ENCODE assay signal across 11 cellular contexts in the genomic region with DNA sequence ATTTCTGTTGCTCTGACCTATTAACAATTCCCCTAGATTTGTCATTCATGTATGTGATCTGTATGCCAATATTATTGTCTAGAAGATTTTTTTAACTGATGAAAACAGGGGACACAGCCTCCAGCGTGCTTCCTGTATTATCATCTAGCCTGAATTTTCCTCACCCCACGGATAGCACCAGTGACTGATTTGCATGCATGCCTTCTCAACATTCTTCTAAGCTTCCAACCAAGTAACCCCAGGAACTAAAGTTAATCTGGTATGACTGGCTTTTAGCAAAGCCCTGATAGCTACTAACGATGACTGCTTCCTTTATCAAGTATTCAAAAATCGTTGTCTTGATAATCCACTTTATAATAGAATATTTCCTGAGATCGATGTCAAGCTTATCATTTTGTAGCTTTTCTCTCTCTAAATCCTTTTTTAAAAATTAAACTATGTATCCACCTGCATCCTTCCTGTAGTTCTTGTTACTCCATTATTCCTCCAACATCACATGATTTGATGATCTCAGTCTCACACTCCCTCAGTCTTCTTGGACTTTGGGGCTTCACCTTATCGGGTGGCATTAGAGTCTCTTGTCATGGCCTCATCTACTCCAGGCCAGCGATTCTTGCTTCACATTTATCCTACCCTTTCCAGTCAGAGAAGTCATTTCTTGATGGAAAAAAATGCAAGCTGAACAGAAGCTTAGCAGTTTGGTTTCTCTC. TPM values are rescaled to one million over a fixed set of nuclear protein-coding genes. Genes with fewer than 3 reads are reported as not detected.
DNase-seq lines count a peak whose midpoint lies in the region; ATAC-seq and TF ChIP-seq lines count a peak whose summit lies in the region.
"Had no signal": no experiment of that assay in that cellular context is flagged by ENCODE, and none has a peak within 500 bp of the region (broad histone marks: within the 10 kb centered on the region; RNA-seq: fewer than 3 reads in every experiment).

No MANE protein-coding gene starts in this region.

- H3K4ac ChIP-seq in mesendoderm (ENCODE audit: low read depth, low read length) = no peak overlapping the region

- no peak for DNase-seq in natural killer cell treated with Interleukin-12 subunit alpha and Interleukin-12 subunit beta and Interleukin-15 and Interleukin-18, amount 100 ng/mL, for 72 hours (ENCODE audit: low spot score)
- DNase-seq in natural killer cell = no peak
- DNase-seq in coronary artery (ENCODE audit: low spot score) = no peak
- peak; percentile 92 for DNase-seq in mesendoderm
- no peak for DNase-seq in NCI-H2029 (lab: John Stamatoyannopoulos, UW)
- no peak for DNase-seq in UCSD-AML1 (lab: John Stamatoyannopoulos, UW; ENCODE audit: unreplicated experiment)
- DNase-seq: activated naive CD4-positive, alpha-beta T cell; NCI-H69; stimulated activated CD4-positive, alpha-beta T cell treated with anti-CD3 and anti-CD28 coated beads, Interleukin-4, amount 100 ng/mL, for 4 hours had no signal

- WGBS in mesendoderm (ENCODE audit: extremely low coverage, insufficient coverage, low lambda C conversion rate) = no CpG with 5 or more reads among the region's 7 CpGs

- peak overlapping the region in 1 of 2 donors; percentile 64 for H3K27ac Mint-ChIP-seq in natural killer cell treated with Interleukin-12 subunit alpha and Interleukin-12 subunit beta and Interleukin-15 and Interleukin-18, amount 100 ng/mL, for 72 hours
- no peak overlapping the region for H3K27ac Mint-ChIP-seq in natural killer cell
- no peak overlapping the region for H3K27ac Mint-ChIP-seq in activated T-helper 17 cell treated with anti-CD3 and anti-CD28 coated beads, Interleukin-2, amount 50 U/mL, for 72 hours

- H3K56ac ChIP-seq in mesendoderm (ENCODE audit: low read length) = no peak overlapping the region

- H3K36me3 ChIP-seq in mesendoderm (ENCODE audit: control insufficient read depth, insufficient read depth, low read length) = peaks cover 8% of the 10 kb centered on the region

- no peak overlapping the region for H4K5ac ChIP-seq in mesendoderm (ENCODE audit: low read length)

- no peak for TF ChIP-seq CTCF in natural killer cell (IDR thresholded peaks at IDR 0.05)
- TF ChIP-seq CTCF in coronary artery (IDR thresholded peaks at IDR 0.05) = no peak

- no peaks in the 10 kb centered on the region for H3K27me3 ChIP-seq in mesendoderm (ENCODE audit: insufficient read depth, low read length, poor library complexity)

- H2BK120ac ChIP-seq in mesendoderm (ENCODE audit: low read depth, low read length) = no peak overlapping the region

- H3K4me3 Mint-ChIP-seq in natural killer cell treated with Interleukin-12 subunit alpha and Interleukin-12 subunit beta and Interleukin-15 and Interleukin-18, amount 100 ng/mL, for 72 hours = peak overlapping the region; percentile 34
- H3K4me3 Mint-ChIP-seq in natural killer cell = no peak overlapping the region
- H3K4me3 Mint-ChIP-seq in activated T-helper 17 cell treated with anti-CD3 and anti-CD28 coated beads, Interleukin-2, amount 50 U/mL, for 72 hours = no peak overlapping the region

- ATAC-seq in natural killer cell treated with Interleukin-12 subunit alpha and Interleukin-12 subunit beta and Interleukin-15 and Interleukin-18, amount 100 ng/mL, for 72 hours = no peak
- ATAC-seq in natural killer cell (no peak), GM21723 (IDR thresholded peaks at IDR 0.05; ENCODE audit: unreplicated experiment) (no peak)
- ATAC-seq in activated T-helper 17 cell treated with anti-CD3 and anti-CD28 coated beads, Interleukin-2, amount 50 U/mL, for 72 hours (replicated peaks) = no peak

- peaks cover 5% of the 10 kb centered on the region for H3K36me3 Mint-ChIP-seq in natural killer cell treated with Interleukin-12 subunit alpha and Interleukin-12 subunit beta and Interleukin-15 and Interleukin-18, amount 100 ng/mL, for 72 hours
- H3K36me3 Mint-ChIP-seq in natural killer cell = no peaks in the 10 kb centered on the region
- H3K36me3 Mint-ChIP-seq in activated T-helper 17 cell treated with anti-CD3 and anti-CD28 coated beads, Interleukin-2, amount 50 U/mL, for 72 hours (ENCODE audit: low read depth) = no peaks in the 10 kb centered on the region

- H3K9ac ChIP-seq in mesendoderm (ENCODE audit: low read length) = no peak overlapping the region

- intact Hi-C loops in natural killer cell (cut with micrococcal nuclease) = no loop called here

- H3K79me2 ChIP-seq in mesendoderm (ENCODE audit: control insufficient read depth, insufficient read depth, low read length) = peaks cover 52% of the 10 kb centered on the region

- peak overlapping the region; percentile 35 to 78 for H3K27ac ChIP-seq in coronary artery
- H3K27ac ChIP-seq in mesendoderm (ENCODE audit: low read depth, low read length) = peak overlapping the region; percentile 79

- H3K4me1 ChIP-seq in mesendoderm (ENCODE audit: control insufficient read depth, low read depth, low read length) = peaks cover 33% of the 10 kb centered on the region

- peak overlapping the region; percentile 20 for H3K4me3 ChIP-seq in coronary artery
- no peak overlapping the region for H3K4me3 ChIP-seq in mesendoderm (ENCODE audit: low read length)

- H2AK5ac ChIP-seq in mesendoderm (ENCODE audit: low read length) = no peak overlapping the region

- H2BK15ac ChIP-seq in mesendoderm (replicated peaks; ENCODE audit: low read depth) = no peak overlapping the region

- peaks cover 25 to 37% of the 10 kb centered on the region in 2 donors for H3K4me1 Mint-ChIP-seq in natural killer cell treated with Interleukin-12 subunit alpha and Interleukin-12 subunit beta and Interleukin-15 and Interleukin-18, amount 100 ng/mL, for 72 hours (ENCODE audit: low read depth in 2 of 2)
- H3K4me1 Mint-ChIP-seq in natural killer cell = no peaks in the 10 kb centered on the region
- H3K4me1 Mint-ChIP-seq in activated T-helper 17 cell treated with anti-CD3 and anti-CD28 coated beads, Interleukin-2, amount 50 U/mL, for 72 hours = no peaks in the 10 kb centered on the region

- H4K8ac ChIP-seq in mesendoderm (ENCODE audit: low read depth, low read length) = peak overlapping the region; percentile 42

- no peaks in the 10 kb centered on the region for H3K9me3 Mint-ChIP-seq in natural killer cell treated with Interleukin-12 subunit alpha and Interleukin-12 subunit beta and Interleukin-15 and Interleukin-18, amount 100 ng/mL, for 72 hours
- H3K9me3 Mint-ChIP-seq in natural killer cell = no peaks in the 10 kb centered on the region
- H3K9me3 Mint-ChIP-seq in activated T-helper 17 cell treated with anti-CD3 and anti-CD28 coated beads, Interleukin-2, amount 50 U/mL, for 72 hours = no peaks in the 10 kb centered on the region

- H3K23ac ChIP-seq in mesendoderm (ENCODE audit: low read length) = no peak overlapping the region

- peak overlapping the region; percentile 69 for H3K18ac ChIP-seq in mesendoderm (ENCODE audit: low read length)

- H3K4me2 ChIP-seq in mesendoderm (ENCODE audit: low read length) = no peak overlapping the region

- peaks cover 0 to 5% of the 10 kb centered on the region in 2 donors for H3K27me3 Mint-ChIP-seq in natural killer cell treated with Interleukin-12 subunit alpha and Interleukin-12 subunit beta and Interleukin-15 and Interleukin-18, amount 100 ng/mL, for 72 hours
- H3K27me3 Mint-ChIP-seq in natural killer cell (ENCODE audit: low read depth in 2 of 2) = no peaks in the 10 kb centered on the region
- H3K27me3 Mint-ChIP-seq in activated T-helper 17 cell treated with anti-CD3 and anti-CD28 coated beads, Interleukin-2, amount 50 U/mL, for 72 hours = no peaks in the 10 kb centered on the region

- H2BK5ac ChIP-seq in mesendoderm (ENCODE audit: low read length) = no peak overlapping the region

- peaks cover 29% of the 10 kb centered on the region for H3K79me1 ChIP-seq in mesendoderm (ENCODE audit: low read length)

RNA-seq across cellular contexts. Expression of a gene that starts 19.0 kb away (rescaled TPM):
- total RNA-seq in natural killer cell treated with Interleukin-12 subunit alpha and Interleukin-12 subunit beta and Interleukin-15 and Interleukin-18, amount 100 ng/mL, for 72 hours = 10 to 100 TPM; 10.8 to 30.8 TPM
- total RNA-seq in natural killer cell = 1 to 10 TPM in 2 of 3 donors, under 1 TPM in 1; 0.52 to 6.5 (median 2.4) TPM
- 23.5 TPM for polyA plus RNA-seq in mesendoderm (2013, experiment 1 of 2)
- 23.0 TPM for polyA plus RNA-seq in mesendoderm (2013, experiment 2 of 2)
- total RNA-seq in activated T-helper 17 cell treated with anti-CD3 and anti-CD28 coated beads, Interleukin-2, amount 50 U/mL, for 72 hours = 1 to 10 TPM; 1.3 to 1.9 TPM
